Comparison of ENCODE assay signal across 15 cellular contexts in genomic region chr12:92602930-92603623, GRCh38.
DNase-seq lines count a peak whose midpoint lies in the region; ATAC-seq and TF ChIP-seq lines count a peak whose summit lies in the region.
"Had no signal": no experiment of that assay in that cellular context is flagged by ENCODE, and none has a peak within 500 bp of the region (broad histone marks: within the 10 kb centered on the region; RNA-seq: fewer than 3 reads in every experiment).

No MANE protein-coding gene starts in this region.

- WGBS in hepatocyte (ENCODE audit: low lambda C conversion rate, missing lambda C conversion rate), result 84% methylated on average over 2 of the region's 2 CpGs

- no peaks in the 10 kb centered on the region for H3K36me3 ChIP-seq in hepatocyte (replicated peaks; ENCODE audit: insufficient read depth, low read depth)

- no peaks in the 10 kb centered on the region for H4K20me1 ChIP-seq in hepatocyte (ENCODE audit: insufficient read depth, poor library complexity, severe bottlenecking)
- H4K20me1 ChIP-seq: BLaER1 treated with 17β-estradiol and CSF1 and Interleukin-3, amounts not matched to agents 10 nM and 100 nM had no signal

- no peak overlapping the region for H2AFZ ChIP-seq in hepatocyte
- H2AFZ ChIP-seq: GM23338 had no signal

- no peaks in the 10 kb centered on the region for H3K27me3 ChIP-seq in AG04450 (ENCODE audit: control insufficient read depth, insufficient read depth, low read length)
- no peaks in the 10 kb centered on the region for H3K27me3 ChIP-seq in hepatocyte
- H3K27me3 ChIP-seq: BLaER1 treated with 17β-estradiol and CSF1 and Interleukin-3, amounts not matched to agents 10 nM and 100 nM had no signal

- H3K4me3 Mint-ChIP-seq in activated T-helper 17 cell treated with anti-CD3 and anti-CD28 coated beads, Interleukin-2, amount 50 U/mL, for 72 hours, result peak overlapping the region; percentile 69
- H3K4me3 Mint-ChIP-seq: GM23338, nephron had no signal

- no peaks in the 10 kb centered on the region for H3K79me2 ChIP-seq in hepatocyte

- no peaks in the 10 kb centered on the region for H3K9me2 ChIP-seq in hepatocyte (replicated peaks; ENCODE audit: insufficient read depth)

- TF ChIP-seq CTCF in AG04450 (IDR thresholded peaks at IDR 0.05; ENCODE audit: low read depth, low read length), result no peak
- no peak for TF ChIP-seq CTCF in hepatocyte (IDR thresholded peaks at IDR 0.05; ENCODE audit: poor library complexity)

- H3K9me3 ChIP-seq in AG04450 (ENCODE audit: control insufficient read depth, insufficient read depth, low read length), result peaks cover 8% of the 10 kb centered on the region
- H3K9me3 ChIP-seq in hepatocyte (ENCODE audit: low read depth), result no peaks in the 10 kb centered on the region

- no peak for ATAC-seq in activated T-helper 17 cell treated with anti-CD3 and anti-CD28 coated beads, Interleukin-2, amount 50 U/mL, for 72 hours (replicated peaks)
- no peak for ATAC-seq in HG03460 (IDR thresholded peaks at IDR 0.05; ENCODE audit: unreplicated experiment)
- ATAC-seq: GM23338 had no signal

- no peaks in the 10 kb centered on the region for H3K27me3 Mint-ChIP-seq in activated T-helper 17 cell treated with anti-CD3 and anti-CD28 coated beads, Interleukin-2, amount 50 U/mL, for 72 hours

- peak overlapping the region; percentile 54 for H3K27ac ChIP-seq in AG04450 (ENCODE audit: low read depth, low read length)
- peak overlapping the region; percentile 79 for H3K27ac ChIP-seq in hepatocyte

- peak overlapping the region; percentile 90 for H3K27ac Mint-ChIP-seq in activated T-helper 17 cell treated with anti-CD3 and anti-CD28 coated beads, Interleukin-2, amount 50 U/mL, for 72 hours
- H3K27ac Mint-ChIP-seq: GM23338, nephron had no signal

- H3K4me3 ChIP-seq in AG04450 (ENCODE audit: low read depth, low read length) (no peak overlapping the region), hepatocyte (no peak overlapping the region)
- H3K4me3 ChIP-seq: BLaER1 treated with 17β-estradiol and CSF1 and Interleukin-3, amounts not matched to agents 10 nM and 100 nM; GM23338; lung had no signal

- no peak overlapping the region for H3K4me2 ChIP-seq in hepatocyte
- H3K4me2 ChIP-seq: GM23338 had no signal

- no peak for DNase-seq in AG04450 (ENCODE audit: low read depth, low spot score)
- peak; percentile 67 for DNase-seq in DMS53 (lab: John Stamatoyannopoulos, UW)
- DNase-seq in hepatocyte (ENCODE audit: low spot score), result peak; percentile 19
- no peak for DNase-seq in pons (ENCODE audit: low spot score)
- no peak for DNase-seq in activated effector memory CD4-positive, alpha-beta T cell treated with Interleukin-2 at 50 U/mL for 16 hours
- DNase-seq: DND-41; effector CD8-positive, alpha-beta T cell; NCI-H1694 treated with DMSO at 0.1 percent for 48 hours; NCI-H510A treated with DMSO at 0.1 percent for 48 hours had no signal

- POLR2A ChIA-PET in AG04450 (lab: Yijun Ruan, JAX), result no interaction called here

- peaks cover 46% of the 10 kb centered on the region for H3K36me3 Mint-ChIP-seq in activated T-helper 17 cell treated with anti-CD3 and anti-CD28 coated beads, Interleukin-2, amount 50 U/mL, for 72 hours (ENCODE audit: low read depth)

- CTCF ChIA-PET in AG04450 (lab: Charles Lee), result no interaction called here

- H3K4me1 ChIP-seq in hepatocyte (ENCODE audit: insufficient read depth), result no peaks in the 10 kb centered on the region

- H3K9me3 Mint-ChIP-seq in activated T-helper 17 cell treated with anti-CD3 and anti-CD28 coated beads, Interleukin-2, amount 50 U/mL, for 72 hours, result peaks cover 29% of the 10 kb centered on the region

- H3K4me1 Mint-ChIP-seq in activated T-helper 17 cell treated with anti-CD3 and anti-CD28 coated beads, Interleukin-2, amount 50 U/mL, for 72 hours, result peaks cover 46% of the 10 kb centered on the region
- H3K4me1 Mint-ChIP-seq: GM23338 had no signal

Comparison
In these comparisons a context has a peak if more than half of its experiments do, and no peak if none do; other contexts are left out.
1. DNase-seq: peak in DMS53 (single experiment) and hepatocyte (single experiment); none in AG04450 (single experiment), pons (single experiment) and activated effector memory CD4-positive, alpha-beta T cell treated with Interleukin-2 at 50 U/mL for 16 hours (single experiment).